ENCODE assay signal across 23 cellular contexts in genomic region chr5:121698690-121699089, GRCh38.
"Had no signal": no experiment of that assay in that cellular context is flagged by ENCODE, and none has a peak within 500 bp of the region (broad histone marks: within the 10 kb centered on the region; RNA-seq: fewer than 3 reads in every experiment).

No MANE protein-coding gene starts in this region.

- FAIRE-seq: astrocyte, RCC 7860 had no signal

- H3K27ac ChIP-seq: VCaP had no signal

- DNase-seq: activated CD4-positive, alpha-beta memory T cell treated with anti-CD3 and anti-CD28 coated beads, Interleukin-2, amount 10 ng/mL, durations not matched to agents 7 days and 5 days; activated CD4-positive, alpha-beta T cell treated with anti-CD3 and anti-CD28 coated beads, Interleukin-2, amount 10 ng/mL, durations not matched to agents 7 days and 5 days; activated CD4-positive, CD25-positive, alpha-beta regulatory T cell; activated CD8-positive, alpha-beta memory T cell treated with anti-CD3 and anti-CD28 coated beads, Interleukin-2, amount 50 U/mL, for 4 hours; activated T-cell treated with anti-CD3 and anti-CD28 coated beads, Interleukin-2, amount 50 U/mL, for 72 hours; amniotic stem cell; Kasumi-1; KBM-7; NCI-H1092 treated with DMSO at 0.1 percent for 48 hours; NCI-H1417 treated with DMSO at 0.1 percent for 48 hours; NCI-H1694; NCI-H2029 treated with DMSO at 0.1 percent for 48 hours; NCI-H345; NCI-H510A; NCI-H526 treated with DMSO at 0.1 percent for 48 hours; NCI-H82; SHP77 treated with DMSO at 0.1 percent for 48 hours; T-cell; T-helper 2 cell; T1000 had no signal

- ATAC-seq: activated T-cell treated with anti-CD3 and anti-CD28 coated beads, Interleukin-2, amount 50 U/mL, for 72 hours; T-cell had no signal
